In the genomic region with DNA sequence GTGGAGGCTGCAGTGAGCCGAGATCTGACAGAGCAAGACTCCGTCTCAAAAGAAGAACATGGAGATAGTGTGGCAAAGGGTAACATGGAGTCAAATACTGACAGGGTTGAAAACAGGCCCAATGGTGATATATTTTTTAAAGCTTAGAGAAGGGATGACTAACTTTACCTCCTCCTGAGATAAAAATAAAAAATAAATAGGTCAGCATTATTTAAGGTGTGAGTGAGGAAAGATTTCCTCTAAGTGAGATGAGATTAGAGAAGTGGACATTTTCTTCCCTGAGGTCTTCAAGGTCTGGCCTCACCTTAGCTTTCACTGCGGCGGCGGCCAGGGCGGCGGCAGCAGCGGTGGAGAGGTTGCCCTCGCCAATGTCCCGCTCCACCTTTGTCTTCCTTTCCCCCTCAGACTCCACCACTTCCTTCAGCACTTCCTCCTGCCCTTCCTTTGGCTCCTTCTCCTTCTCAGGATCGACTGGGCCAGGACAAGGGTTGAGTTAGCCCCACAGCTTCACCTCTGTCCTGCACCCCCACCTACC, we compare ENCODE assay signal across 25 cellular contexts. TPM values are rescaled to one million over a fixed set of nuclear protein-coding genes. Genes with fewer than 3 reads are reported as not detected.
DNase-seq lines count a peak whose midpoint lies in the region; ATAC-seq and TF ChIP-seq lines count a peak whose summit lies in the region.
"Had no signal": no experiment of that assay in that cellular context is flagged by ENCODE, and none has a peak within 500 bp of the region (broad histone marks: within the 10 kb centered on the region; RNA-seq: fewer than 3 reads in every experiment).

No MANE protein-coding gene starts in this region.

- CTCF ChIA-PET in activated CD4-positive, alpha-beta T cell treated with anti-CD3 and anti-CD28 coated beads for 36 hours (lab: Charles Lee): interaction anchor here (0.6 to 1.0 kb wide), 2 partner anchors 20 to 579 kb away, joined by 3 read pairs; partner anchors contain the start of gene SMARCC2
- CTCF ChIA-PET in HEK293 (lab: Yijun Ruan, JAX): no interaction called here

- no peak for ATAC-seq in activated CD4-positive, alpha-beta T cell treated with anti-CD3 and anti-CD28 coated beads for 36 hours
- ATAC-seq in activated naive CD8-positive, alpha-beta T cell treated with anti-CD3 and anti-CD28 coated beads, Interleukin-2, amount 10 ng/mL, durations not matched to agents 7 days and 5 days (ENCODE audit: low read depth): no peak
- ATAC-seq in natural killer cell (no peak), HG03571 (IDR thresholded peaks at IDR 0.05; ENCODE audit: unreplicated experiment) (no peak)
- ATAC-seq: activated T-cell treated with anti-CD3 and anti-CD28 coated beads, Interleukin-2, amount 50 U/mL, for 4 hours; GM23338 had no signal

- H3K4me1 Mint-ChIP-seq in activated CD4-positive, alpha-beta T cell treated with anti-CD3 and anti-CD28 coated beads for 36 hours: no peaks in the 10 kb centered on the region
- H3K4me1 Mint-ChIP-seq in activated CD4-positive, alpha-beta T cell treated with anti-CD3 and anti-CD28 coated beads, Interleukin-2, amount 10 ng/mL, durations not matched to agents 24 days and 14 days: peaks cover 5% of the 10 kb centered on the region
- H3K4me1 Mint-ChIP-seq in activated naive CD8-positive, alpha-beta T cell treated with anti-CD3 and anti-CD28 coated beads, Interleukin-2, amount 10 ng/mL, durations not matched to agents 7 days and 5 days: peaks cover 5% of the 10 kb centered on the region
- peaks cover 0 to 3% of the 10 kb centered on the region in 2 donors for H3K4me1 Mint-ChIP-seq in natural killer cell
- H3K4me1 Mint-ChIP-seq: activated naive CD4-positive, alpha-beta T cell treated with anti-CD3 and anti-CD28 coated beads, Interleukin-2, amount 10 ng/mL, durations not matched to agents 7 days and 5 days; GM23338 had no signal

- TF ChIP-seq CTCF in HEK293 (tag by site-specific recombination; IDR thresholded peaks at IDR 0.05): no peak
- no peak for TF ChIP-seq CTCF in natural killer cell (IDR thresholded peaks at IDR 0.05)
- no peak for TF ChIP-seq CTCF in breast epithelium (IDR thresholded peaks at IDR 0.05)

- H3K4me3 Mint-ChIP-seq in activated CD4-positive, alpha-beta T cell treated with anti-CD3 and anti-CD28 coated beads for 36 hours: no peak overlapping the region
- no peak overlapping the region for H3K4me3 Mint-ChIP-seq in activated CD4-positive, alpha-beta T cell treated with anti-CD3 and anti-CD28 coated beads, Interleukin-2, amount 10 ng/mL, durations not matched to agents 24 days and 14 days
- no peak overlapping the region for H3K4me3 Mint-ChIP-seq in activated naive CD8-positive, alpha-beta T cell treated with anti-CD3 and anti-CD28 coated beads, Interleukin-2, amount 10 ng/mL, durations not matched to agents 7 days and 5 days
- no peak overlapping the region for H3K4me3 Mint-ChIP-seq in natural killer cell
- H3K4me3 Mint-ChIP-seq: activated naive CD4-positive, alpha-beta T cell treated with anti-CD3 and anti-CD28 coated beads, Interleukin-2, amount 10 ng/mL, durations not matched to agents 7 days and 5 days; activated T-cell treated with anti-CD3 and anti-CD28 coated beads, Interleukin-2, amount 50 U/mL, for 4 hours; dendritic cell treated with granulocyte-macrophage colony-stimulating factor and Interleukin-4, amounts not matched to agents 40 ng/mL and 50 ng/mL, for 4 days; GM23338 had no signal

- H3K9me3 Mint-ChIP-seq in activated CD4-positive, alpha-beta T cell treated with anti-CD3 and anti-CD28 coated beads for 36 hours (ENCODE audit: low read depth): no peaks in the 10 kb centered on the region
- H3K9me3 Mint-ChIP-seq in activated CD4-positive, alpha-beta T cell treated with anti-CD3 and anti-CD28 coated beads, Interleukin-2, amount 10 ng/mL, durations not matched to agents 24 days and 14 days: no peaks in the 10 kb centered on the region
- H3K9me3 Mint-ChIP-seq in activated naive CD8-positive, alpha-beta T cell treated with anti-CD3 and anti-CD28 coated beads, Interleukin-2, amount 10 ng/mL, durations not matched to agents 7 days and 5 days: no peaks in the 10 kb centered on the region
- H3K9me3 Mint-ChIP-seq in natural killer cell: no peaks in the 10 kb centered on the region
- H3K9me3 Mint-ChIP-seq: activated naive CD4-positive, alpha-beta T cell treated with anti-CD3 and anti-CD28 coated beads, Interleukin-2, amount 10 ng/mL, durations not matched to agents 7 days and 5 days; activated T-cell treated with anti-CD3 and anti-CD28 coated beads, Interleukin-2, amount 50 U/mL, for 4 hours; dendritic cell treated with granulocyte-macrophage colony-stimulating factor and Interleukin-4, amounts not matched to agents 40 ng/mL and 50 ng/mL, for 4 days; GM23338 had no signal

- H3K4me1 ChIP-seq in HEK293 (ENCODE audit: control insufficient read depth, insufficient read depth, low read length) (no peaks in the 10 kb centered on the region), breast epithelium (no peaks in the 10 kb centered on the region)
- H3K4me1 ChIP-seq: ascending aorta, thyroid gland had no signal

- POLR2A ChIA-PET in activated CD4-positive, alpha-beta T cell treated with anti-CD3 and anti-CD28 coated beads for 36 hours (lab: Charles Lee): no interaction called here
- POLR2A ChIA-PET in HEK293 (lab: Yijun Ruan, JAX): interaction anchor here (1.1 kb wide), 1 partner anchor 51 kb away, joined by 4 read pairs; the partner anchor contains the start of gene ZC3H10
- POLR2A ChIA-PET in activated naive CD8-positive, alpha-beta T cell treated with anti-CD3 and anti-CD28 coated beads, Interleukin-2, amount 10 ng/mL, durations not matched to agents 7 days and 5 days (lab: Charles Lee): interaction anchor here (0.6 kb wide), 1 partner anchor 13 kb away, joined by 3 read pairs; no protein-coding TSS in a partner anchor

- H3K27me3 Mint-ChIP-seq in activated CD4-positive, alpha-beta T cell treated with anti-CD3 and anti-CD28 coated beads for 36 hours: no peaks in the 10 kb centered on the region
- H3K27me3 Mint-ChIP-seq in activated CD4-positive, alpha-beta T cell treated with anti-CD3 and anti-CD28 coated beads, Interleukin-2, amount 10 ng/mL, durations not matched to agents 24 days and 14 days: no peaks in the 10 kb centered on the region
- H3K27me3 Mint-ChIP-seq in activated naive CD8-positive, alpha-beta T cell treated with anti-CD3 and anti-CD28 coated beads, Interleukin-2, amount 10 ng/mL, durations not matched to agents 7 days and 5 days: no peaks in the 10 kb centered on the region
- no peaks in the 10 kb centered on the region for H3K27me3 Mint-ChIP-seq in natural killer cell (ENCODE audit: low read depth in 2 of 2)
- H3K27me3 Mint-ChIP-seq: activated naive CD4-positive, alpha-beta T cell treated with anti-CD3 and anti-CD28 coated beads, Interleukin-2, amount 10 ng/mL, durations not matched to agents 7 days and 5 days; dendritic cell treated with granulocyte-macrophage colony-stimulating factor and Interleukin-4, amounts not matched to agents 40 ng/mL and 50 ng/mL, for 4 days had no signal

- H3K36me3 ChIP-seq in HEK293 (ENCODE audit: control insufficient read depth in 2 of 2, insufficient read depth in 1 of 2, low read length in 2 of 2) (peaks cover 63 to 90% of the 10 kb centered on the region in 2 experiments), breast epithelium (peaks cover 20% of the 10 kb centered on the region)

- H3K9me3 ChIP-seq in HEK293 (ENCODE audit: control insufficient read depth, insufficient read depth, low read depth, low read length): no peaks in the 10 kb centered on the region
- H3K9me3 ChIP-seq in breast epithelium: no peaks in the 10 kb centered on the region
- H3K9me3 ChIP-seq: ascending aorta, stomach, thyroid gland had no signal

- DNase-seq in activated CD4-positive, alpha-beta T cell treated with anti-CD3 and anti-CD28 coated beads for 36 hours: no peak
- no peak for DNase-seq in activated CD4-positive, alpha-beta T cell treated with anti-CD3 and anti-CD28 coated beads, Interleukin-2, amount 10 ng/mL, durations not matched to agents 24 days and 14 days
- DNase-seq in activated naive CD8-positive, alpha-beta T cell treated with anti-CD3 and anti-CD28 coated beads, Interleukin-2, amount 10 ng/mL, durations not matched to agents 7 days and 5 days: no peak
- DNase-seq in natural killer cell (no peak), breast epithelium (ENCODE audit: low spot score in 2 of 2) (no peak), T-helper 9 cell (no peak)
- DNase-seq: 8988T; activated naive CD4-positive, alpha-beta T cell treated with anti-CD3 and anti-CD28 coated beads, Interleukin-2, amount 10 ng/mL, durations not matched to agents 7 days and 5 days; activated T-cell treated with anti-CD3 and anti-CD28 coated beads, Interleukin-2, amount 50 U/mL, for 4 hours; caudate nucleus; DMS153; mesendoderm; NCI-H1105; NCI-H2029; NCI-H2227 treated with DMSO at 0.1 percent for 48 hours; NCI-H748 treated with DMSO at 0.1 percent for 48 hours; stomach; SW 1271; thyroid gland had no signal

- peak overlapping the region; percentile 42 for H3K27ac Mint-ChIP-seq in activated CD4-positive, alpha-beta T cell treated with anti-CD3 and anti-CD28 coated beads for 36 hours
- H3K27ac Mint-ChIP-seq in activated CD4-positive, alpha-beta T cell treated with anti-CD3 and anti-CD28 coated beads, Interleukin-2, amount 10 ng/mL, durations not matched to agents 24 days and 14 days: no peak overlapping the region
- H3K27ac Mint-ChIP-seq in activated naive CD8-positive, alpha-beta T cell treated with anti-CD3 and anti-CD28 coated beads, Interleukin-2, amount 10 ng/mL, durations not matched to agents 7 days and 5 days: peak overlapping the region; percentile 74
- H3K27ac Mint-ChIP-seq in natural killer cell: peak overlapping the region; percentile 75 to 79
- H3K27ac Mint-ChIP-seq: activated naive CD4-positive, alpha-beta T cell treated with anti-CD3 and anti-CD28 coated beads, Interleukin-2, amount 10 ng/mL, durations not matched to agents 7 days and 5 days; dendritic cell treated with granulocyte-macrophage colony-stimulating factor and Interleukin-4, amounts not matched to agents 40 ng/mL and 50 ng/mL, for 4 days; GM23338 had no signal

- H3K27ac ChIP-seq in HEK293 (ENCODE audit: extremely low read depth, low read depth, low read length) (no peak overlapping the region), breast epithelium (no peak overlapping the region)
- H3K27ac ChIP-seq: ascending aorta, hepatocyte, stomach, thyroid gland had no signal

- intact Hi-C loops in activated CD4-positive, alpha-beta T cell treated with anti-CD3 and anti-CD28 coated beads for 36 hours (cut with DNase I, micrococcal nuclease): no loop called here
- intact Hi-C loops in activated CD4-positive, alpha-beta T cell treated with anti-CD3 and anti-CD28 coated beads, Interleukin-2, amount 10 ng/mL, durations not matched to agents 24 days and 14 days (cut with micrococcal nuclease): no loop called here
- intact Hi-C loops in natural killer cell (cut with micrococcal nuclease) (no loop called here), breast epithelium (cut with DNase I; ENCODE audit: low total_unique reads) (no loop called here)

- no peak overlapping the region for H3K4me3 ChIP-seq in HEK293 (ENCODE audit: low read depth, low read length)
- H3K4me3 ChIP-seq in breast epithelium: no peak overlapping the region
- H3K4me3 ChIP-seq: ascending aorta, GM23338, hepatocyte, stomach, thyroid gland had no signal

- no peaks in the 10 kb centered on the region for H3K27me3 ChIP-seq in breast epithelium
- H3K27me3 ChIP-seq: ascending aorta, hepatocyte, stomach, thyroid gland had no signal

- no peak for TF ChIP-seq POLR2A in breast epithelium (IDR thresholded peaks at IDR 0.05)

- H3K36me3 Mint-ChIP-seq in activated CD4-positive, alpha-beta T cell treated with anti-CD3 and anti-CD28 coated beads for 36 hours (ENCODE audit: low read depth): peaks cover 56% of the 10 kb centered on the region
- H3K36me3 Mint-ChIP-seq in activated CD4-positive, alpha-beta T cell treated with anti-CD3 and anti-CD28 coated beads, Interleukin-2, amount 10 ng/mL, durations not matched to agents 24 days and 14 days (ENCODE audit: low read depth): peaks cover 77% of the 10 kb centered on the region
- peaks cover 30% of the 10 kb centered on the region for H3K36me3 Mint-ChIP-seq in activated naive CD8-positive, alpha-beta T cell treated with anti-CD3 and anti-CD28 coated beads, Interleukin-2, amount 10 ng/mL, durations not matched to agents 7 days and 5 days
- peaks cover 22% of the 10 kb centered on the region for H3K36me3 Mint-ChIP-seq in natural killer cell

RNA-seq across cellular contexts. Expression of gene MYL6, which starts 11.1 kb away (rescaled TPM):
- total RNA-seq in activated CD4-positive, alpha-beta T cell treated with anti-CD3 and anti-CD28 coated beads for 36 hours: 100 to 1,000 TPM; 692 to 918 TPM
- total RNA-seq in activated CD4-positive, alpha-beta T cell treated with anti-CD3 and anti-CD28 coated beads, Interleukin-2, amount 10 ng/mL, durations not matched to agents 24 days and 14 days: 717 and 752 TPM in 2 replicates
- 1,000 to 10,000 TPM; 1,083 to 1,169 TPM for total RNA-seq in activated naive CD8-positive, alpha-beta T cell treated with anti-CD3 and anti-CD28 coated beads, Interleukin-2, amount 10 ng/mL, durations not matched to agents 7 days and 5 days
- total RNA-seq in natural killer cell (1,000 to 10,000 TPM in 2 of 3 donors, 100 to 1,000 TPM in 1; 881 to 1,204 (median 1,015) TPM), breast epithelium (1,000 to 10,000 TPM; 1,725 to 2,481 (median 1,981) TPM)

RNA-seq across cellular contexts. Expression of gene MYL6B, which starts 16.9 kb away (rescaled TPM):
- 10 to 100 TPM; 76.3 to 79.3 TPM for total RNA-seq in activated CD4-positive, alpha-beta T cell treated with anti-CD3 and anti-CD28 coated beads for 36 hours
- total RNA-seq in activated CD4-positive, alpha-beta T cell treated with anti-CD3 and anti-CD28 coated beads, Interleukin-2, amount 10 ng/mL, durations not matched to agents 24 days and 14 days: 63.3 and 68.9 TPM in 2 replicates
- 10 to 100 TPM; 46.6 to 47.8 TPM for total RNA-seq in activated naive CD8-positive, alpha-beta T cell treated with anti-CD3 and anti-CD28 coated beads, Interleukin-2, amount 10 ng/mL, durations not matched to agents 7 days and 5 days
- total RNA-seq in natural killer cell: 1 to 10 TPM; 6.7 to 8.9 (median 7.4) TPM
- total RNA-seq in breast epithelium: 10 to 100 TPM; 29.6 to 52.8 (median 43.2) TPM

RNA-seq across cellular contexts. Expression of gene SMARCC2, which starts 20.0 kb away (rescaled TPM):
- total RNA-seq in activated CD4-positive, alpha-beta T cell treated with anti-CD3 and anti-CD28 coated beads for 36 hours: 100 to 1,000 TPM in 1 of 2 experiments, 10 to 100 TPM in 1; 96.9 to 123 TPM
- total RNA-seq in activated CD4-positive, alpha-beta T cell treated with anti-CD3 and anti-CD28 coated beads, Interleukin-2, amount 10 ng/mL, durations not matched to agents 24 days and 14 days: 127 and 130 TPM in 2 replicates
- total RNA-seq in activated naive CD8-positive, alpha-beta T cell treated with anti-CD3 and anti-CD28 coated beads, Interleukin-2, amount 10 ng/mL, durations not matched to agents 7 days and 5 days: 100 to 1,000 TPM; 162 to 174 TPM
- total RNA-seq in natural killer cell (100 to 1,000 TPM; 205 to 232 (median 210) TPM), breast epithelium (100 to 1,000 TPM; 105 to 114 (median 106) TPM)

RNA-seq across cellular contexts. Expression of gene ESYT1, which starts 41.2 kb away (rescaled TPM):
- 100 to 1,000 TPM; 132 to 160 TPM for total RNA-seq in activated CD4-positive, alpha-beta T cell treated with anti-CD3 and anti-CD28 coated beads for 36 hours
- 155 and 158 TPM in 2 replicates for total RNA-seq in activated CD4-positive, alpha-beta T cell treated with anti-CD3 and anti-CD28 coated beads, Interleukin-2, amount 10 ng/mL, durations not matched to agents 24 days and 14 days
- total RNA-seq in activated naive CD8-positive, alpha-beta T cell treated with anti-CD3 and anti-CD28 coated beads, Interleukin-2, amount 10 ng/mL, durations not matched to agents 7 days and 5 days: 100 to 1,000 TPM; 251 TPM
- total RNA-seq in natural killer cell: 100 to 1,000 TPM; 198 to 215 (median 199) TPM
- total RNA-seq in breast epithelium: 100 to 1,000 TPM; 132 to 243 (median 146) TPM

RNA-seq across cellular contexts. Expression of gene ZC3H10, which starts 51.2 kb away (rescaled TPM):
- total RNA-seq in activated CD4-positive, alpha-beta T cell treated with anti-CD3 and anti-CD28 coated beads for 36 hours: 1 to 10 TPM; 6.4 to 6.5 TPM
- 8.9 and 11.2 TPM in 2 replicates for total RNA-seq in activated CD4-positive, alpha-beta T cell treated with anti-CD3 and anti-CD28 coated beads, Interleukin-2, amount 10 ng/mL, durations not matched to agents 24 days and 14 days
- 10 to 100 TPM; 10.6 to 12.0 TPM for total RNA-seq in activated naive CD8-positive, alpha-beta T cell treated with anti-CD3 and anti-CD28 coated beads, Interleukin-2, amount 10 ng/mL, durations not matched to agents 7 days and 5 days
- total RNA-seq in natural killer cell (10 to 100 TPM; 12.0 to 24.3 (median 16.2) TPM), breast epithelium (1 to 10 TPM; 3.6 to 4.8 (median 4.7) TPM)
